32 cellular contexts compared by ENCODE assay signal in the genomic region with DNA sequence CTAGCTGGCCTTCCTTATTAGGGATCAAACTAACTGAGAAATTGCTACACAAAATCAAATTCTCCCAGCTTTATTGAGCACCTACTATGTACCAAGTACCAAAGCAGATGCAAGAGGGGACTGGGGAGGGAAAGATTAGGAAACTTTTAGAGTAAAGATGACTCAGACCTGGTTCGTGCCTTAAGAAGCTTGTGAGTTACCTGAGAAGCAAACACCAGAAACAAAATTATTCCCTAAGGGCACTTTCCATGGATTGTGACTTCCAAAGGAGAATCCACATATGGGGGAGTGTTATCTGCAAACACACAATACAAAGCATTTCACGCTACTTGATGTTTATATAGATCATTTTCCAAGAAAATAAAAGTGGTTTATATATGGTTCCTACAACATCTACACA.
"Had no signal": no experiment of that assay in that cellular context is flagged by ENCODE, and none has a peak within 500 bp of the region (broad histone marks: within the 10 kb centered on the region; RNA-seq: fewer than 3 reads in every experiment).

No MANE protein-coding gene starts in this region.

- H3K4me3 Mint-ChIP-seq: activated B cell treated with CpG ODN at 0.5 μM for 24 hours; activated CD8-positive, alpha-beta T cell treated with anti-CD3 and anti-CD28 coated beads for 36 hours; activated naive CD8-positive, alpha-beta T cell; activated T-cell treated with anti-CD3 and anti-CD28 coated beads, Interleukin-2, amount 50 U/mL, for 72 hours; effector memory CD8-positive, alpha-beta T cell; immature natural killer cell; mesothelial cell of epicardium; naive B cell; stimulated activated memory B cell treated with anti-CD40 and anti-IgM and Interleukin-4, amounts not matched to agents 10 μg/mL and 1 μg/mL and 100 μg/mL, for 72 hours; stimulated activated naive CD8-positive, alpha-beta T cell treated with anti-CD3 and anti-CD28 coated beads, Interleukin-15, amount 100 ng/mL, for 72 hours; T-helper 2 cell treated with Interferon-gamma antibody and Interleukin-4, amounts not matched to agents 5 μg/mL and 100 μg/mL, for 36 hours; type B pancreatic cell had no signal

- H3K27ac ChIP-seq: body of pancreas, parathyroid adenoma, psoas muscle, right atrium auricular region, uterus had no signal

- H3K4me2 ChIP-seq: smooth muscle cell had no signal

- H3K27me3 Mint-ChIP-seq: activated CD8-positive, alpha-beta T cell treated with anti-CD3 and anti-CD28 coated beads for 36 hours; activated naive CD8-positive, alpha-beta T cell; effector memory CD8-positive, alpha-beta T cell; stimulated activated memory B cell treated with anti-CD40 and anti-IgM and Interleukin-4, amounts not matched to agents 10 μg/mL and 1 μg/mL and 100 μg/mL, for 72 hours; stimulated activated naive CD8-positive, alpha-beta T cell treated with anti-CD3 and anti-CD28 coated beads, Interleukin-15, amount 100 ng/mL, for 72 hours had no signal

- H2AFZ ChIP-seq: parathyroid adenoma had no signal

- H3K27ac Mint-ChIP-seq: activated B cell treated with CpG ODN at 0.5 μM for 24 hours; activated CD8-positive, alpha-beta T cell treated with anti-CD3 and anti-CD28 coated beads for 36 hours; activated naive CD8-positive, alpha-beta T cell; activated T-cell treated with anti-CD3 and anti-CD28 coated beads, Interleukin-2, amount 50 U/mL, for 72 hours; effector memory CD8-positive, alpha-beta T cell; immature natural killer cell; mesothelial cell of epicardium; naive B cell; stimulated activated memory B cell treated with anti-CD40 and anti-IgM and Interleukin-4, amounts not matched to agents 10 μg/mL and 1 μg/mL and 100 μg/mL, for 72 hours; T-helper 2 cell treated with Interferon-gamma antibody and Interleukin-4, amounts not matched to agents 5 μg/mL and 100 μg/mL, for 36 hours; type B pancreatic cell had no signal

- H3K36me3 Mint-ChIP-seq: activated naive CD8-positive, alpha-beta T cell; immature natural killer cell; mesothelial cell of epicardium; naive B cell; stimulated activated memory B cell treated with anti-CD40 and anti-IgM and Interleukin-4, amounts not matched to agents 10 μg/mL and 1 μg/mL and 100 μg/mL, for 72 hours; type B pancreatic cell had no signal

- H3K4me3 ChIP-seq: body of pancreas, psoas muscle, right atrium auricular region, smooth muscle cell, uterus had no signal

- H3K4me1 Mint-ChIP-seq: activated B cell treated with CpG ODN at 0.5 μM for 24 hours; immature natural killer cell; mesothelial cell of epicardium; naive B cell; stimulated activated memory B cell treated with anti-CD40 and anti-IgM and Interleukin-4, amounts not matched to agents 10 μg/mL and 1 μg/mL and 100 μg/mL, for 72 hours; stimulated activated naive CD8-positive, alpha-beta T cell treated with anti-CD3 and anti-CD28 coated beads, Interleukin-15, amount 100 ng/mL, for 72 hours had no signal

- H3K9me3 Mint-ChIP-seq: activated B cell treated with CpG ODN at 0.5 μM for 24 hours; activated CD8-positive, alpha-beta T cell treated with anti-CD3 and anti-CD28 coated beads for 36 hours; activated T-cell treated with anti-CD3 and anti-CD28 coated beads, Interleukin-2, amount 50 U/mL, for 72 hours; effector memory CD8-positive, alpha-beta T cell; immature natural killer cell; mesothelial cell of epicardium; stimulated activated memory B cell treated with anti-CD40 and anti-IgM and Interleukin-4, amounts not matched to agents 10 μg/mL and 1 μg/mL and 100 μg/mL, for 72 hours; stimulated activated naive CD8-positive, alpha-beta T cell treated with anti-CD3 and anti-CD28 coated beads, Interleukin-15, amount 100 ng/mL, for 72 hours; T-helper 2 cell treated with Interferon-gamma antibody and Interleukin-4, amounts not matched to agents 5 μg/mL and 100 μg/mL, for 36 hours; type B pancreatic cell had no signal

- H3K79me2 ChIP-seq: parathyroid adenoma had no signal

- H3K27me3 ChIP-seq: body of pancreas, right atrium auricular region, uterus had no signal

- ATAC-seq: activated CD8-positive, alpha-beta T cell treated with anti-CD3 and anti-CD28 coated beads for 36 hours; activated T-cell treated with anti-CD3 and anti-CD28 coated beads, Interleukin-2, amount 50 U/mL, for 72 hours; body of pancreas; effector memory CD8-positive, alpha-beta T cell; psoas muscle; stimulated activated memory B cell treated with anti-CD40 and anti-IgM and Interleukin-4, amounts not matched to agents 10 μg/mL and 1 μg/mL and 100 μg/mL, for 72 hours; stimulated activated naive CD8-positive, alpha-beta T cell treated with anti-CD3 and anti-CD28 coated beads, Interleukin-15, amount 100 ng/mL, for 72 hours had no signal

- H3K36me3 ChIP-seq: right atrium auricular region, uterus had no signal

- H3K4me1 ChIP-seq: body of pancreas, parathyroid adenoma, psoas muscle, right atrium auricular region, uterus had no signal

- DNase-seq: activated B cell treated with CpG ODN at 0.5 μM for 24 hours; activated CD4-positive, alpha-beta T cell treated with anti-CD3 and anti-CD28 coated beads, Interleukin-2, amount 50 U/mL, for 1 hour; activated CD8-positive, alpha-beta T cell treated with anti-CD3 and anti-CD28 coated beads for 36 hours; activated naive CD4-positive, alpha-beta T cell treated with Interleukin-2 at 50 U/mL for 16 hours; activated T-cell treated with anti-CD3 and anti-CD28 coated beads, Interleukin-2, amount 50 U/mL, for 72 hours; aorta; body of pancreas; cortex of kidney; effector memory CD8-positive, alpha-beta T cell; head of caudate nucleus; hypothalamus; immature natural killer cell; kidney; left colon; mammary epithelial cell; naive B cell; nucleus accumbens; psoas muscle; stimulated activated CD4-positive, alpha-beta T cell treated with anti-CD3 and anti-CD28 coated beads, Interleukin-1b, Interleukin-23, amount 100 ng/mL, for 48 hours; stimulated activated CD4-positive, alpha-beta T cell treated with anti-CD3 and anti-CD28 coated beads, Interleukin-4, amount 100 ng/mL, for 4 hours; stimulated activated CD8-positive, alpha-beta memory T cell treated with anti-CD3 and anti-CD28 coated beads, Interleukin-4, amount 100 ng/mL, for 48 hours; stimulated activated naive CD8-positive, alpha-beta T cell treated with anti-CD3 and anti-CD28 coated beads, Interleukin-15, amount 100 ng/mL, for 72 hours; substantia nigra; uterus had no signal
